In genomic region chrX:24676403-24677024, GRCh38 we compare ENCODE assay signal across 8 cellular contexts. TPM values are rescaled to one million over a fixed set of nuclear protein-coding genes. Genes with fewer than 3 reads are reported as not detected.
DNase-seq lines count a peak whose midpoint lies in the region; TF ChIP-seq lines count a peak whose summit lies in the region.

No MANE protein-coding gene starts in this region.

- POLR2A ChIA-PET in A673 (lab: Charles Lee; ENCODE audit: low non-redundant PET) (no interaction called here), RWPE1 (lab: Yijun Ruan, JAX; ENCODE audit: low non-redundant PET) (no interaction called here)
- POLR2A ChIA-PET in CD8-positive, alpha-beta memory T cell (lab: Charles Lee), result interaction anchor here (0.5 to 0.6 kb wide), 2 partner anchors 43 to 212 kb away, joined by 3 to 8 read pairs; no protein-coding TSS in a partner anchor

- H3K4me1 ChIP-seq in A673 (ENCODE audit: insufficient read depth, low read length, poor library complexity, severe bottlenecking) (no peaks in the 10 kb centered on the region), tibial artery (no peaks in the 10 kb centered on the region)
- no peaks in the 10 kb centered on the region for H3K4me1 ChIP-seq in CD8-positive, alpha-beta memory T cell (ENCODE audit: insufficient read depth, low read length)

- H3K9me3 ChIP-seq in A673 (ENCODE audit: low read depth, low read length, poor library complexity, severe bottlenecking), result no peaks in the 10 kb centered on the region
- no peaks in the 10 kb centered on the region for H3K9me3 ChIP-seq in CD8-positive, alpha-beta memory T cell (ENCODE audit: low read length)
- H3K9me3 ChIP-seq in tibial artery, result no peaks in the 10 kb centered on the region

- H3K36me3 ChIP-seq in A673 (ENCODE audit: insufficient read depth, low read length, poor library complexity, severe bottlenecking) (no peaks in the 10 kb centered on the region), tibial artery (no peaks in the 10 kb centered on the region)
- H3K36me3 ChIP-seq in CD8-positive, alpha-beta memory T cell (ENCODE audit: insufficient read depth, low read length), result no peaks in the 10 kb centered on the region

- peaks cover 1% of the 10 kb centered on the region for H3K9me3 Mint-ChIP-seq in glutamatergic neuron (ENCODE audit: unreplicated experiment)
- H3K9me3 Mint-ChIP-seq in CD8-positive, alpha-beta memory T cell, result peaks cover 0 to 2% (median 0%) of the 10 kb centered on the region in 5 donors

- H3K36me3 Mint-ChIP-seq in glutamatergic neuron (ENCODE audit: unreplicated experiment), result no peaks in the 10 kb centered on the region
- H3K36me3 Mint-ChIP-seq in CD8-positive, alpha-beta memory T cell, result no peaks in the 10 kb centered on the region

- H3K27me3 ChIP-seq in A673 (replicated peaks; ENCODE audit: insufficient read depth, low read depth, low read length, poor library complexity) (peaks cover 8% of the 10 kb centered on the region), tibial artery (no peaks in the 10 kb centered on the region)
- H3K27me3 ChIP-seq in CD8-positive, alpha-beta memory T cell (ENCODE audit: insufficient read depth, low read length, poor library complexity, severe bottlenecking), result no peaks in the 10 kb centered on the region

- intact Hi-C loops in A673 (cut with micrococcal nuclease; ENCODE audit: unreplicated experiment) (no loop called here), tibial artery (cut with DNase I; ENCODE audit: low total_unique reads) (no loop called here)

- H3K27me3 Mint-ChIP-seq in glutamatergic neuron (ENCODE audit: unreplicated experiment), result peaks cover 1% of the 10 kb centered on the region
- H3K27me3 Mint-ChIP-seq in CD8-positive, alpha-beta memory T cell, result peaks cover 0 to 8% of the 10 kb centered on the region in 2 donors

- peak; percentile 70 for TF ChIP-seq CTCF in A673 (conservative IDR thresholded peaks at IDR 0.05; ENCODE audit: low read depth, low read length)
- TF ChIP-seq CTCF in GM12875 (IDR thresholded peaks at IDR 0.05; ENCODE audit: borderline replicate concordance, insufficient read depth, low read depth, low read length), result peak; percentile 53; the same call in 1 of the 2 replicates
- TF ChIP-seq CTCF in RWPE1 (conservative IDR thresholded peaks at IDR 0.05; ENCODE audit: low read depth), result peak; percentile 26; the same call in 1 of the 2 replicates
- TF ChIP-seq CTCF in glutamatergic neuron (IDR thresholded peaks at IDR 0.05; ENCODE audit: partially characterized antibody, unreplicated experiment), result peak; percentile 61
- TF ChIP-seq CTCF in tibial artery (IDR thresholded peaks at IDR 0.05), result peak in 1 of 2 experiments; percentile 40

- no TSS peak for BruUV-seq in A673 (replicated peaks; lab: Mats Ljungman, UMichigan)

- no peak overlapping the region for H3K27ac Mint-ChIP-seq in glutamatergic neuron (ENCODE audit: unreplicated experiment)
- no peak overlapping the region for H3K27ac Mint-ChIP-seq in CD8-positive, alpha-beta memory T cell

- no peak overlapping the region for H3K27ac ChIP-seq in A673 (ENCODE audit: low read depth, low read length, poor library complexity, severe bottlenecking)
- H3K27ac ChIP-seq in RWPE1, result no peak overlapping the region
- H3K27ac ChIP-seq in CD8-positive, alpha-beta memory T cell (ENCODE audit: low read depth, low read length), result no peak overlapping the region
- H3K27ac ChIP-seq in tibial artery, result no peak overlapping the region

- no peak overlapping the region for H3K4me3 Mint-ChIP-seq in glutamatergic neuron (ENCODE audit: unreplicated experiment)
- H3K4me3 Mint-ChIP-seq in CD8-positive, alpha-beta memory T cell, result no peak overlapping the region

- no peak overlapping the region for H3K4me3 ChIP-seq in A673 (ENCODE audit: low read depth, low read length, poor library complexity, severe bottlenecking)
- H3K4me3 ChIP-seq in GM12875 (ENCODE audit: low read depth, low read length), result no peak overlapping the region
- no peak overlapping the region for H3K4me3 ChIP-seq in CD8-positive, alpha-beta memory T cell (ENCODE audit: low read length)
- H3K4me3 ChIP-seq in tibial artery, result no peak overlapping the region

- H3K4me1 Mint-ChIP-seq in glutamatergic neuron (ENCODE audit: low read depth, unreplicated experiment), result no peaks in the 10 kb centered on the region
- no peaks in the 10 kb centered on the region for H3K4me1 Mint-ChIP-seq in CD8-positive, alpha-beta memory T cell

- peak; percentile 33 for DNase-seq in A673 (ENCODE audit: low spot score)
- peak; percentile 6 for DNase-seq in RWPE1 (ENCODE audit: low spot score)
- no peak for DNase-seq in glutamatergic neuron
- DNase-seq in activated CD4-positive, CD25-positive, alpha-beta regulatory T cell treated with anti-CD3 and anti-CD28 coated beads, Interleukin-2, amount 50 U/mL, for 72 hours, result no peak
- no peak for DNase-seq in COLO829 (ENCODE audit: low spot score)
- no peak for DNase-seq in CD8-positive, alpha-beta memory T cell
- no peak for DNase-seq in tibial artery

- CTCF ChIA-PET in A673 (lab: Charles Lee), result interaction anchor here (0.7 kb wide), 2 partner anchors 161 to 281 kb away, joined by 3 to 6 read pairs; no protein-coding TSS in a partner anchor
- CTCF ChIA-PET in RWPE1 (lab: Yijun Ruan, JAX), result interaction anchor here (0.5 to 1.0 kb wide), 3 partner anchors 91 to 1457 kb away, joined by 3 to 5 read pairs (median 3); no protein-coding TSS in a partner anchor
- CTCF ChIA-PET in CD8-positive, alpha-beta memory T cell (lab: Charles Lee), result interaction anchor here (1.0 kb wide), 1 partner anchor 14 kb away, joined by 5 read pairs; no protein-coding TSS in a partner anchor

RNA-seq across cellular contexts. Expression of gene POLA1, which starts 17.2 kb away (rescaled TPM):
- total RNA-seq in A673 (2021) (44.9 and 45.9 TPM in 2 replicates), glutamatergic neuron (ENCODE audit: unreplicated experiment) (13.2 TPM)
- total RNA-seq in CD8-positive, alpha-beta memory T cell, result 10 to 100 TPM; 42.5 to 43.1 TPM
- polyA plus RNA-seq in CD8-positive, alpha-beta memory T cell, result 6.2 TPM

RNA-seq across cellular contexts. Expression of gene PCYT1B, which starts 29.4 kb away (rescaled TPM):
- 3.6 and 4.3 TPM in 2 replicates for total RNA-seq in A673 (2021)
- 19.5 TPM for total RNA-seq in glutamatergic neuron (ENCODE audit: unreplicated experiment)
- total RNA-seq in CD8-positive, alpha-beta memory T cell, result not detected
- not detected for polyA plus RNA-seq in CD8-positive, alpha-beta memory T cell

Comparison
In these comparisons a context has a peak if more than half of its experiments do, and no peak if none do; other contexts are left out.
1. DNase-seq: peak in A673 (single experiment) and RWPE1 (single experiment); none in glutamatergic neuron (single experiment), activated CD4-positive, CD25-positive, alpha-beta regulatory T cell treated with anti-CD3 and anti-CD28 coated beads, Interleukin-2, amount 50 U/mL, for 72 hours (single experiment), COLO829 (single experiment), CD8-positive, alpha-beta memory T cell (0 of 5) and tibial artery (0 of 2).